Comparison of ENCODE assay signal across 20 cellular contexts in genomic region chr18:33264566-33264965, GRCh38.
DNase-seq lines count a peak whose midpoint lies in the region; ATAC-seq and TF ChIP-seq lines count a peak whose summit lies in the region.
"Had no signal": no experiment of that assay in that cellular context is flagged by ENCODE, and none has a peak within 500 bp of the region (broad histone marks: within the 10 kb centered on the region; RNA-seq: fewer than 3 reads in every experiment).

No MANE protein-coding gene starts in this region.

- no peak overlapping the region for H3K4me2 ChIP-seq in mesenchymal stem cell (ENCODE audit: low read length, poor library complexity, severe bottlenecking)

- H3K9ac ChIP-seq in mesenchymal stem cell (ENCODE audit: low read length): no peak overlapping the region

- ATAC-seq in HG02852 (IDR thresholded peaks at IDR 0.05; ENCODE audit: unreplicated experiment): no peak
- no peak for ATAC-seq in left ventricle myocardium superior

- TF ChIP-seq POLR2A in erythroblast (IDR thresholded peaks at IDR 0.05; ENCODE audit: low read length): no peak

- no peak overlapping the region for H3K14ac ChIP-seq in mesenchymal stem cell (ENCODE audit: low read length in 2 of 2)

- no peak overlapping the region for H2BK120ac ChIP-seq in mesenchymal stem cell (ENCODE audit: low read depth, low read length)

- WGBS in mesenchymal stem cell: no CpG with 5 or more reads among the region's 1 CpG

- no peak overlapping the region for H3K4ac ChIP-seq in mesenchymal stem cell (ENCODE audit: low read depth in 1 of 2, low read length in 2 of 2)

- no peak overlapping the region for H2AK5ac ChIP-seq in mesenchymal stem cell (ENCODE audit: low read length, severe bottlenecking)

- H3K4me1 ChIP-seq in mesenchymal stem cell (ENCODE audit: control insufficient read depth, insufficient read depth, low read depth, low read length): no peaks in the 10 kb centered on the region

- H3K9me3 ChIP-seq in mesenchymal stem cell (ENCODE audit: control insufficient read depth, low read length): no peaks in the 10 kb centered on the region
- H3K9me3 ChIP-seq: MG63 had no signal

- no peak overlapping the region for H2AFZ ChIP-seq in mesenchymal stem cell (ENCODE audit: low read depth, low read length)

- no peak for TF ChIP-seq CTCF in epithelial cell of esophagus (IDR thresholded peaks at IDR 0.05; ENCODE audit: insufficient read depth, low read depth, low read length, missing control alignments)

- no peaks in the 10 kb centered on the region for H3K27me3 ChIP-seq in mesenchymal stem cell (ENCODE audit: control insufficient read depth in 1 of 2, insufficient read depth in 1 of 2, low read length in 2 of 2)
- H3K27me3 ChIP-seq: MG63 had no signal

- no peak overlapping the region for H2BK5ac ChIP-seq in mesenchymal stem cell (ENCODE audit: low read depth, low read length, poor library complexity, severe bottlenecking)

- DNase-seq in NCI-H82 (lab: John Stamatoyannopoulos, UW) (peak; percentile 41), NCI-H82 treated with DMSO at 0.1 percent for 48 hours (lab: John Stamatoyannopoulos, UW; ENCODE audit: unreplicated experiment) (no peak), epithelial cell of esophagus (ENCODE audit: low read depth) (peak; percentile 2), mesenchymal stem cell (peak; percentile 10), epidermal melanocyte (ENCODE audit: insufficient read length, low spot score) (no peak), erythroblast (lab: John Stamatoyannopoulos, UW) (no peak), left ventricle myocardium superior (no peak)
- DNase-seq: CD8-positive, alpha-beta memory T cell; DMS79; H7; Kasumi-1; MG63; NCI-H1417 treated with DMSO at 0.1 percent for 48 hours; NCI-H187; NCI-H2107; NCI-H524 treated with DMSO at 0.1 percent for 48 hours; RPMI8226; SHP77 had no signal

- no peaks in the 10 kb centered on the region for H3K79me1 ChIP-seq in mesenchymal stem cell (replicated peaks; ENCODE audit: low read length, poor library complexity, severe bottlenecking)

- no peak overlapping the region for H2BK15ac ChIP-seq in mesenchymal stem cell (ENCODE audit: low read depth, poor library complexity, severe bottlenecking)

- H3K18ac ChIP-seq in mesenchymal stem cell (ENCODE audit: low read depth in 1 of 2, low read length in 2 of 2): no peak overlapping the region

- H3K4me3 ChIP-seq in epithelial cell of esophagus (ENCODE audit: low read length): no peak overlapping the region
- H3K4me3 ChIP-seq in mesenchymal stem cell (ENCODE audit: insufficient read depth in 1 of 2, low read depth in 1 of 2, low read length in 2 of 2): no peak overlapping the region
- H3K4me3 ChIP-seq: MG63 had no signal

- H3K36me3 ChIP-seq in mesenchymal stem cell (ENCODE audit: control insufficient read depth in 1 of 2, insufficient read depth in 2 of 2, low read depth in 1 of 2, low read length in 2 of 2): no peaks in the 10 kb centered on the region
- H3K36me3 ChIP-seq: MG63 had no signal

- no peak overlapping the region for H4K8ac ChIP-seq in mesenchymal stem cell (ENCODE audit: low read length)

- no peak overlapping the region for H4K91ac ChIP-seq in mesenchymal stem cell (ENCODE audit: low read length)

- no peak overlapping the region for H2BK12ac ChIP-seq in mesenchymal stem cell (ENCODE audit: low read length in 2 of 2)

- H3K23ac ChIP-seq in mesenchymal stem cell (ENCODE audit: low read length in 2 of 2): no peak overlapping the region

- intact Hi-C loops in left ventricle myocardium superior (cut with micrococcal nuclease): no loop called here

- no peak overlapping the region for H3K27ac ChIP-seq in mesenchymal stem cell (ENCODE audit: low read length, poor library complexity, severe bottlenecking)
- H3K27ac ChIP-seq: C4-2B had no signal

Comparison
In these comparisons a context has a peak if more than half of its experiments do, and no peak if none do; other contexts are left out.
1. DNase-seq: peak in NCI-H82 (single experiment), epithelial cell of esophagus (single experiment) and mesenchymal stem cell (single experiment); none in NCI-H82 treated with DMSO at 0.1 percent for 48 hours (single experiment), epidermal melanocyte (single experiment), erythroblast (0 of 2) and left ventricle myocardium superior (single experiment).